Comparison of ENCODE assay signal across 1 cellular context in genomic region chr14:24243336-24243836, GRCh38.
TF ChIP-seq lines count a peak whose summit lies in the region.

No MANE protein-coding gene starts in this region.

TF ChIP-seq in GM12878, 131 proteins besides CTCF, POLR2A, EP300 and RAD21:
- TF ChIP-seq USF2 (IDR thresholded peaks at IDR 0.05; ENCODE audit: borderline replicate concordance, low read depth, low read length) = no peak
- TF ChIP-seq ATF7 (IDR thresholded peaks at IDR 0.05; ENCODE audit: low read depth) = no peak
- 0 out of 3 replicates have a peak, but pooled peaks have one; percentile 27 for TF ChIP-seq POU2F2 (IDR thresholded peaks at IDR 0.05; ENCODE audit: borderline replicate concordance, low read depth, low read length)
